In genomic region chr19:46712768-46713338, GRCh38 we compare ENCODE assay signal across 8 cellular contexts. TPM values are rescaled to one million over a fixed set of nuclear protein-coding genes. Genes with fewer than 3 reads are reported as not detected.
DNase-seq lines count a peak whose midpoint lies in the region; ATAC-seq, FAIRE-seq and TF ChIP-seq lines count a peak whose summit lies in the region.
"Not testable (repeated sequence)": the region's sequence is repeated elsewhere in the genome, so short reads cannot be mapped to it uniquely, and the experiment has no call there.

No MANE protein-coding gene starts in this region.

- H3K4me3 ChIP-seq in KMS-11 (IDR thresholded peaks at IDR 0.05; ENCODE audit: insufficient read depth, low read depth, low read length); SU-DHL-6 (ENCODE audit: insufficient read depth, low read length, poor library complexity, severe bottlenecking); astrocyte (ENCODE audit: insufficient read depth, low read depth, low read length); subcutaneous abdominal adipose tissue (ENCODE audit: low read depth in 1 of 5, low read length in 5 of 5): not testable (repeated sequence)
- peak overlapping the region in 2 of 12 donors; percentile 71 to 85 for H3K4me3 ChIP-seq in heart left ventricle

- not testable (repeated sequence) for DNase-seq in CD4-positive, alpha-beta T cell; activated CD8-positive, alpha-beta memory T cell treated with anti-CD3 and anti-CD28 coated beads, Interleukin-2, amount 10 ng/mL, durations not matched to agents 7 days and 5 days; astrocyte (ENCODE audit: low read depth)
- DNase-seq in heart left ventricle: peak in 1 of 5 donors; percentile 12
- peak; percentile 40 for DNase-seq in natural killer cell treated with Interleukin-12 subunit alpha and Interleukin-12 subunit beta and Interleukin-15 and Interleukin-18, amount 100 ng/mL, for 72 hours (ENCODE audit: low spot score)

- H2AFZ ChIP-seq in KMS-11 (ENCODE audit: low read depth); SU-DHL-6 (ENCODE audit: low read depth, low read length, severe bottlenecking); astrocyte (ENCODE audit: low read depth, low read length): not testable (repeated sequence)

- not testable (repeated sequence) for H3K9ac ChIP-seq in KMS-11; SU-DHL-6 (ENCODE audit: low read length); astrocyte (ENCODE audit: low read length); subcutaneous abdominal adipose tissue (ENCODE audit: low read length in 5 of 5)

- CTCF ChIA-PET in CD4-positive, alpha-beta T cell (lab: Charles Lee): not testable (repeated sequence)
- CTCF ChIA-PET in activated CD8-positive, alpha-beta memory T cell treated with anti-CD3 and anti-CD28 coated beads, Interleukin-2, amount 10 ng/mL, durations not matched to agents 7 days and 5 days (lab: Charles Lee): interaction anchor here (2.1 to 5.6 kb wide), 4 partner anchors 9 to 41 kb away, joined by 8 to 55 read pairs (median 26); no protein-coding TSS in a partner anchor

- peak overlapping the region; percentile 99 for H3K27ac Mint-ChIP-seq in CD4-positive, alpha-beta T cell
- H3K27ac Mint-ChIP-seq in activated CD8-positive, alpha-beta memory T cell treated with anti-CD3 and anti-CD28 coated beads, Interleukin-2, amount 10 ng/mL, durations not matched to agents 7 days and 5 days: peak overlapping the region; percentile 57
- H3K27ac Mint-ChIP-seq in astrocyte (ENCODE audit: unreplicated experiment): not testable (repeated sequence)
- H3K27ac Mint-ChIP-seq in natural killer cell treated with Interleukin-12 subunit alpha and Interleukin-12 subunit beta and Interleukin-15 and Interleukin-18, amount 100 ng/mL, for 72 hours: peak overlapping the region; percentile 89 to 98

- H3K36me3 Mint-ChIP-seq in CD4-positive, alpha-beta T cell (ENCODE audit: low read depth): peaks cover 72% of the 10 kb centered on the region
- H3K36me3 Mint-ChIP-seq in activated CD8-positive, alpha-beta memory T cell treated with anti-CD3 and anti-CD28 coated beads, Interleukin-2, amount 10 ng/mL, durations not matched to agents 7 days and 5 days: peaks cover 48% of the 10 kb centered on the region
- H3K36me3 Mint-ChIP-seq in astrocyte (ENCODE audit: low read depth, unreplicated experiment); natural killer cell treated with Interleukin-12 subunit alpha and Interleukin-12 subunit beta and Interleukin-15 and Interleukin-18, amount 100 ng/mL, for 72 hours: not testable (repeated sequence)

- WGBS in heart left ventricle, 4 donors: 78 to 82% (median 80%) methylated on average over 6 of the region's 6 CpGs

- H3K4me2 ChIP-seq in KMS-11 (peak overlapping the region; percentile 80; the same call in 1 of the 2 replicates), astrocyte (ENCODE audit: low read length) (peak overlapping the region; percentile 100)
- not testable (repeated sequence) for H3K4me2 ChIP-seq in SU-DHL-6 (ENCODE audit: low read depth, low read length, poor library complexity, severe bottlenecking)

- H3K27ac ChIP-seq in CD4-positive, alpha-beta T cell (ENCODE audit: low read depth, low read length); KMS-11; astrocyte (ENCODE audit: low read depth, low read length): not testable (repeated sequence)
- H3K27ac ChIP-seq in SU-DHL-6 (ENCODE audit: low read depth, low read length): peak overlapping the region; percentile 82
- peak overlapping the region in 11 of 12 donors; percentile 82 to 96 (median 91) for H3K27ac ChIP-seq in heart left ventricle
- H3K27ac ChIP-seq in subcutaneous abdominal adipose tissue (ENCODE audit: low read depth, low read length): peak overlapping the region; percentile 75

- H3K36me3 ChIP-seq in KMS-11 (ENCODE audit: insufficient read depth); SU-DHL-6 (ENCODE audit: low read length); astrocyte (ENCODE audit: insufficient read depth, low read length): not testable (repeated sequence)
- H3K36me3 ChIP-seq in heart left ventricle (peaks cover 0 to 48% (median 33%) of the 10 kb centered on the region in 9 donors), subcutaneous abdominal adipose tissue (ENCODE audit: control insufficient read depth in 5 of 5, insufficient read depth in 5 of 5, low read length in 5 of 5) (peaks cover 0 to 23% (median 14%) of the 10 kb centered on the region in 5 donors)

- H3K9me2 ChIP-seq in SU-DHL-6 (replicated peaks; ENCODE audit: insufficient read depth, low read length): not testable (repeated sequence)

- intact Hi-C loops in CD4-positive, alpha-beta T cell (cut with DNase I, micrococcal nuclease): loop anchor here in 1 of 2 experiments (10.0 kb wide), 1 partner anchor 522 kb away; the partner anchor contains the start of gene BBC3
- intact Hi-C loops in heart left ventricle (cut with DNase I): loop anchor here in 1 of 10 donors (5.0 kb wide), 1 partner anchor 34 kb away; the partner anchor contains the start of genes FKRP and STRN4

- TF ChIP-seq POLR2A in heart left ventricle (IDR thresholded peaks at IDR 0.05): not testable (repeated sequence)

- peaks cover 21% of the 10 kb centered on the region for H3F3A ChIP-seq in SU-DHL-6 (ENCODE audit: insufficient read depth)

- not testable (repeated sequence) for H3K9me3 ChIP-seq in CD4-positive, alpha-beta T cell (ENCODE audit: control insufficient read depth, low read length); SU-DHL-6 (ENCODE audit: insufficient read depth, low read length); astrocyte (ENCODE audit: insufficient read depth, low read depth, low read length); heart left ventricle; subcutaneous abdominal adipose tissue (ENCODE audit: control insufficient read depth in 5 of 5, low read length in 5 of 5)

- H3K9me3 Mint-ChIP-seq in CD4-positive, alpha-beta T cell; activated CD8-positive, alpha-beta memory T cell treated with anti-CD3 and anti-CD28 coated beads, Interleukin-2, amount 10 ng/mL, durations not matched to agents 7 days and 5 days (ENCODE audit: low read depth); astrocyte (ENCODE audit: unreplicated experiment); natural killer cell treated with Interleukin-12 subunit alpha and Interleukin-12 subunit beta and Interleukin-15 and Interleukin-18, amount 100 ng/mL, for 72 hours: not testable (repeated sequence)

- not testable (repeated sequence) for H4K20me1 ChIP-seq in KMS-11 (ENCODE audit: insufficient read depth); SU-DHL-6 (ENCODE audit: low read depth, low read length); astrocyte (ENCODE audit: insufficient read depth, low read length)

- POLR2A ChIA-PET in CD4-positive, alpha-beta T cell (lab: Charles Lee): interaction anchor here (0.6 to 3.5 kb wide), 8 partner anchors 9 to 400 kb away, joined by 3 to 23 read pairs (median 13); partner anchors contain the start of genes CALM3, DACT3 and ZC3H4

- H3K4me3 Mint-ChIP-seq in CD4-positive, alpha-beta T cell: peak overlapping the region; percentile 99
- H3K4me3 Mint-ChIP-seq in activated CD8-positive, alpha-beta memory T cell treated with anti-CD3 and anti-CD28 coated beads, Interleukin-2, amount 10 ng/mL, durations not matched to agents 7 days and 5 days: not testable (repeated sequence)
- H3K4me3 Mint-ChIP-seq in astrocyte (ENCODE audit: unreplicated experiment): peak overlapping the region; percentile 83
- peak overlapping the region; percentile 48 for H3K4me3 Mint-ChIP-seq in natural killer cell treated with Interleukin-12 subunit alpha and Interleukin-12 subunit beta and Interleukin-15 and Interleukin-18, amount 100 ng/mL, for 72 hours

- H3K27me3 Mint-ChIP-seq in CD4-positive, alpha-beta T cell; activated CD8-positive, alpha-beta memory T cell treated with anti-CD3 and anti-CD28 coated beads, Interleukin-2, amount 10 ng/mL, durations not matched to agents 7 days and 5 days; astrocyte (ENCODE audit: low read depth, unreplicated experiment); natural killer cell treated with Interleukin-12 subunit alpha and Interleukin-12 subunit beta and Interleukin-15 and Interleukin-18, amount 100 ng/mL, for 72 hours: not testable (repeated sequence)

- H3K79me2 ChIP-seq in KMS-11 (ENCODE audit: insufficient read depth, low read depth) (peaks cover 24% of the 10 kb centered on the region), SU-DHL-6 (ENCODE audit: insufficient read depth, low read length) (peaks cover 21% of the 10 kb centered on the region), astrocyte (ENCODE audit: insufficient read depth, low read length) (peaks cover 31% of the 10 kb centered on the region)

- H3K27me3 ChIP-seq in CD4-positive, alpha-beta T cell (ENCODE audit: control insufficient read depth, insufficient read depth, low read length); KMS-11 (ENCODE audit: insufficient read depth, low read depth); SU-DHL-6 (ENCODE audit: low read length); astrocyte (ENCODE audit: insufficient read depth, low read length); heart left ventricle; subcutaneous abdominal adipose tissue (ENCODE audit: control insufficient read depth in 5 of 5, insufficient read depth in 4 of 5, low read length in 5 of 5): not testable (repeated sequence)

- peaks cover 21% of the 10 kb centered on the region for H3K4me1 ChIP-seq in KMS-11 (ENCODE audit: low read depth, poor library complexity, severe bottlenecking)
- peaks cover 23% of the 10 kb centered on the region for H3K4me1 ChIP-seq in astrocyte (ENCODE audit: insufficient read depth, low read length)
- H3K4me1 ChIP-seq in heart left ventricle: peaks cover 0 to 44% (median 21%) of the 10 kb centered on the region in 12 donors
- peaks cover 6 to 37% (median 37%) of the 10 kb centered on the region in 5 donors for H3K4me1 ChIP-seq in subcutaneous abdominal adipose tissue (ENCODE audit: control insufficient read depth in 5 of 5, insufficient read depth in 5 of 5, low read length in 5 of 5)

- TF ChIP-seq CTCF in CD4-positive, alpha-beta T cell (IDR thresholded peaks at IDR 0.05); KMS-11 (conservative IDR thresholded peaks at IDR 0.05; ENCODE audit: low read depth, low read length); SU-DHL-6 (IDR thresholded peaks at IDR 0.05; ENCODE audit: insufficient read depth, low read length, poor library complexity, severe bottlenecking); astrocyte (IDR thresholded peaks at IDR 0.05; ENCODE audit: insufficient read depth, low read depth, low read length); heart left ventricle (IDR thresholded peaks at IDR 0.05): not testable (repeated sequence)

- peaks cover 22% of the 10 kb centered on the region for H3K4me1 Mint-ChIP-seq in CD4-positive, alpha-beta T cell (ENCODE audit: low read depth)
- peaks cover 17% of the 10 kb centered on the region for H3K4me1 Mint-ChIP-seq in activated CD8-positive, alpha-beta memory T cell treated with anti-CD3 and anti-CD28 coated beads, Interleukin-2, amount 10 ng/mL, durations not matched to agents 7 days and 5 days
- H3K4me1 Mint-ChIP-seq in astrocyte (ENCODE audit: low read depth, unreplicated experiment): not testable (repeated sequence)
- peaks cover 25 to 33% of the 10 kb centered on the region in 2 donors for H3K4me1 Mint-ChIP-seq in natural killer cell treated with Interleukin-12 subunit alpha and Interleukin-12 subunit beta and Interleukin-15 and Interleukin-18, amount 100 ng/mL, for 72 hours (ENCODE audit: low read depth in 2 of 2)

- ATAC-seq in CD4-positive, alpha-beta T cell (ENCODE audit: poor library complexity); activated CD8-positive, alpha-beta memory T cell treated with anti-CD3 and anti-CD28 coated beads, Interleukin-2, amount 10 ng/mL, durations not matched to agents 7 days and 5 days; heart left ventricle; natural killer cell treated with Interleukin-12 subunit alpha and Interleukin-12 subunit beta and Interleukin-15 and Interleukin-18, amount 100 ng/mL, for 72 hours: not testable (repeated sequence)

- not testable (repeated sequence) for FAIRE-seq in astrocyte (lab: Jason Lieb, UNC)

RNA-seq across cellular contexts. Expression of gene PRKD2, which starts 4.1 kb away (rescaled TPM):
- 100 to 1,000 TPM; 105 to 113 TPM for total RNA-seq in CD4-positive, alpha-beta T cell
- 100 to 1,000 TPM; 147 to 187 TPM for total RNA-seq in activated CD8-positive, alpha-beta memory T cell treated with anti-CD3 and anti-CD28 coated beads, Interleukin-2, amount 10 ng/mL, durations not matched to agents 7 days and 5 days
- total RNA-seq in astrocyte: 45.8 and 54.6 TPM in 2 replicates
- 10 to 100 TPM in 7 of 9 donors, 1 to 10 TPM in 2; 8.4 to 32.8 (median 13.2) TPM for total RNA-seq in heart left ventricle
- polyA plus RNA-seq in heart left ventricle: 10 to 100 TPM; 10.6 to 12.1 TPM
- 10 to 100 TPM; 82.3 to 100.0 TPM for total RNA-seq in natural killer cell treated with Interleukin-12 subunit alpha and Interleukin-12 subunit beta and Interleukin-15 and Interleukin-18, amount 100 ng/mL, for 72 hours

RNA-seq across cellular contexts. Expression of gene FKRP, which starts 33.0 kb away (rescaled TPM):
- total RNA-seq in CD4-positive, alpha-beta T cell: 10 to 100 TPM; 19.0 to 20.2 TPM
- 10 to 100 TPM; 16.3 to 17.7 TPM for total RNA-seq in activated CD8-positive, alpha-beta memory T cell treated with anti-CD3 and anti-CD28 coated beads, Interleukin-2, amount 10 ng/mL, durations not matched to agents 7 days and 5 days
- 25.1 and 28.1 TPM in 2 replicates for total RNA-seq in astrocyte
- 10 to 100 TPM; 13.9 to 25.1 (median 19.8) TPM for total RNA-seq in heart left ventricle
- 10 to 100 TPM; 14.4 to 20.7 TPM for polyA plus RNA-seq in heart left ventricle
- 10 to 100 TPM; 16.4 to 25.4 TPM for total RNA-seq in natural killer cell treated with Interleukin-12 subunit alpha and Interleukin-12 subunit beta and Interleukin-15 and Interleukin-18, amount 100 ng/mL, for 72 hours

RNA-seq across cellular contexts. Expression of gene STRN4, which starts 33.4 kb away (rescaled TPM):
- 10 to 100 TPM; 90.0 to 94.0 TPM for total RNA-seq in CD4-positive, alpha-beta T cell
- total RNA-seq in activated CD8-positive, alpha-beta memory T cell treated with anti-CD3 and anti-CD28 coated beads, Interleukin-2, amount 10 ng/mL, durations not matched to agents 7 days and 5 days: 10 to 100 TPM; 93.0 to 95.8 TPM
- total RNA-seq in astrocyte: 75.0 and 80.8 TPM in 2 replicates
- total RNA-seq in heart left ventricle: 10 to 100 TPM; 41.0 to 93.6 (median 53.7) TPM
- polyA plus RNA-seq in heart left ventricle: 10 to 100 TPM; 42.2 to 89.6 TPM
- 100 to 1,000 TPM in 1 of 2 donors, 10 to 100 TPM in 1; 88.9 to 121 TPM for total RNA-seq in natural killer cell treated with Interleukin-12 subunit alpha and Interleukin-12 subunit beta and Interleukin-15 and Interleukin-18, amount 100 ng/mL, for 72 hours

RNA-seq across cellular contexts. Expression of gene DACT3, which starts 51.9 kb away (rescaled TPM):
- under 1 TPM; 0.11 TPM for total RNA-seq in CD4-positive, alpha-beta T cell
- total RNA-seq in activated CD8-positive, alpha-beta memory T cell treated with anti-CD3 and anti-CD28 coated beads, Interleukin-2, amount 10 ng/mL, durations not matched to agents 7 days and 5 days: 1 to 10 TPM in 1 of 2 experiments, under 1 TPM in 1; 0.12 to 1.2 TPM
- 19.8 and 27.7 TPM in 2 replicates for total RNA-seq in astrocyte
- total RNA-seq in heart left ventricle: 10 to 100 TPM in 7 of 9 donors, 1 to 10 TPM in 2; 8.8 to 23.4 (median 15.1) TPM
- polyA plus RNA-seq in heart left ventricle: 1 to 10 TPM; 2.4 to 9.1 TPM
- total RNA-seq in natural killer cell treated with Interleukin-12 subunit alpha and Interleukin-12 subunit beta and Interleukin-15 and Interleukin-18, amount 100 ng/mL, for 72 hours: under 1 TPM in 1 of 2 donors, not detected in 1; 0.36 TPM
